Comparison of ENCODE assay signal across 13 cellular contexts in the genomic region with DNA sequence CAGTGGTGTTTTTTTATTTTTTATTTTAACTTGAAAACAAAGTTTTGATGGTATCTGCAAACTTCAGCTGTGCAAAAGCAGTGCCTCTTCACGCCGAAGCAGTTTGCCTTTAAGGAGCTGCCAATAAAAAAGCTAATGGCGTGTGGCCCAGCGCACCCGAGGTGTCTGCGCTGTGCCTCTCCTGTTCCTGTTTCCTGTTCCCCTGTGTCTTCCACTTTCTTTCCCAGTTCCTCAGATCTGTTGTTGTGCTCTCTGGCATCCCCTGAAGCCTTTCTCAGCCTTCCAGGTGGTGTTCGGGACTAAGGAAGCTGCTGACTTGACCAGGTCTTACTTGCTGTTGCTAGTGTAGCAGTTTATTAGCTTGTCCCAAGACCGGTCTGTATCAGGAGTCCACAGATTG.
A peak's percentile ranks its signal among the peaks of the same experiment; 100 is the strongest.
DNase-seq lines count a peak whose midpoint lies in the region; ATAC-seq and TF ChIP-seq lines count a peak whose summit lies in the region.
"Had no signal": no experiment of that assay in that cellular context is flagged by ENCODE, and none has a peak within 500 bp of the region (broad histone marks: within the 10 kb centered on the region; RNA-seq: fewer than 3 reads in every experiment).

No MANE protein-coding gene starts in this region.

- peak overlapping the region; percentile 48 for H3K27ac ChIP-seq in IMR-90 (ENCODE audit: insufficient read depth, low read length)
- peak overlapping the region; percentile 44 for H3K27ac ChIP-seq in suprapubic skin
- H3K27ac ChIP-seq: adrenal gland, SJCRH30 had no signal

- peak overlapping the region; percentile 81 for H4K91ac ChIP-seq in IMR-90 (ENCODE audit: insufficient read depth, low read depth, low read length)

- no peak overlapping the region for H3K56ac ChIP-seq in IMR-90 (ENCODE audit: extremely low read depth, insufficient read depth, low read length)

- peak overlapping the region; percentile 47 for H3K14ac ChIP-seq in IMR-90 (replicated peaks; ENCODE audit: low read depth, low read length)

- peak overlapping the region; percentile 75 for H2AK5ac ChIP-seq in IMR-90 (ENCODE audit: low read depth, low read length)

- H3K4me2 ChIP-seq in IMR-90 (ENCODE audit: low read depth, low read length), result no peak overlapping the region; the same call in 1 of the 2 replicates

- CTCF ChIA-PET in IMR-90 (lab: Yijun Ruan, JAX), result no interaction called here

- TF ChIP-seq POLR2A in IMR-90 (IDR thresholded peaks at IDR 0.05; ENCODE audit: low read depth, low read length), result no peak
- no peak for TF ChIP-seq POLR2A in suprapubic skin (IDR thresholded peaks at IDR 0.05)

- TF ChIP-seq EP300 in suprapubic skin (IDR thresholded peaks at IDR 0.05), result no peak

- H2AFZ ChIP-seq in IMR-90 (replicated peaks; ENCODE audit: low read length, poor library complexity), result no peak overlapping the region

- in situ Hi-C loops in IMR-90 (cut with MboI; ENCODE audit: low sequenced_read_pairs), result no loop called here
- in situ Hi-C loops in astrocyte of the spinal cord (cut with HindIII; ENCODE audit: low sequenced_read_pairs), result no loop called here

- peaks cover 2 to 22% of the 10 kb centered on the region in 2 experiments; a peak in 2 of 4 replicates for H3K79me1 ChIP-seq in IMR-90 (ENCODE audit: low read depth in 1 of 2, low read length in 2 of 2)

- H2BK20ac ChIP-seq in IMR-90 (ENCODE audit: low read depth, low read length), result peak overlapping the region; percentile 31

- no peak for TF ChIP-seq CTCF in IMR-90 (conservative IDR thresholded peaks at IDR 0.05; ENCODE audit: low read depth, low read length)
- TF ChIP-seq CTCF in astrocyte of the spinal cord (IDR thresholded peaks at IDR 0.05; ENCODE audit: low read depth, low read length), result no peak
- TF ChIP-seq CTCF in suprapubic skin (IDR thresholded peaks at IDR 0.05), result no peak
- TF ChIP-seq CTCF in GM20000 (IDR thresholded peaks at IDR 0.05; ENCODE audit: extremely low read depth, missing control alignments), result no peak

- H3K4ac ChIP-seq in IMR-90 (ENCODE audit: low read depth, low read length), result peak overlapping the region; percentile 81

- H3K4me1 ChIP-seq in IMR-90 (ENCODE audit: control insufficient read depth, insufficient read depth, low read length) (peaks cover 35% of the 10 kb centered on the region), suprapubic skin (peaks cover 46% of the 10 kb centered on the region)

- TF ChIP-seq RAD21 in IMR-90 (IDR thresholded peaks at IDR 0.05; ENCODE audit: low read length), result no peak

- no TSS peak for BruUV-seq in IMR-90 (replicated peaks; lab: Mats Ljungman, UMichigan)

- POLR2A ChIA-PET in IMR-90 (lab: Charles Lee; ENCODE audit: unreplicated experiment), result interaction anchor here (0.5 kb wide), 1 partner anchor 17 kb away, joined by 8 read pairs; no protein-coding TSS in a partner anchor

- H2AK9ac ChIP-seq in IMR-90 (replicated peaks; ENCODE audit: low read depth, low read length, poor library complexity), result peak overlapping the region; percentile 49

- H4K5ac ChIP-seq in IMR-90 (ENCODE audit: low read depth, low read length), result peak overlapping the region; percentile 50; the same call in 1 of the 2 replicates

- no peaks in the 10 kb centered on the region; the same call in 1 of the 2 replicates for H4K20me1 ChIP-seq in IMR-90 (ENCODE audit: insufficient read depth, low read length)

- H3K18ac ChIP-seq in IMR-90 (ENCODE audit: low read depth, low read length), result peak overlapping the region; percentile 53

- H3K9me3 ChIP-seq in IMR-90 (ENCODE audit: control insufficient read depth, insufficient read depth, low read length) (no peaks in the 10 kb centered on the region), suprapubic skin (no peaks in the 10 kb centered on the region)
- H3K9me3 ChIP-seq: adrenal gland, SJCRH30 had no signal

- intact Hi-C loops in IMR-90 (cut with micrococcal nuclease) (no loop called here), left colon (cut with DNase I, micrococcal nuclease) (no loop called here)

- dilution Hi-C loops in IMR-90 (cut with HindIII; ENCODE audit: low sequenced_read_pairs, unreplicated experiment), result no loop called here

- H3K9me1 ChIP-seq in IMR-90 (ENCODE audit: insufficient read depth, low read length), result peaks cover 23% of the 10 kb centered on the region; the same call in 1 of the 2 replicates

- H3K4me3 ChIP-seq in IMR-90 (ENCODE audit: insufficient read depth, low read depth, low read length) (no peak overlapping the region), astrocyte of the spinal cord (ENCODE audit: low read depth, low read length) (no peak overlapping the region), suprapubic skin (no peak overlapping the region)
- H3K4me3 ChIP-seq: adrenal gland, SJCRH30 had no signal

- ATAC-seq in IMR-90 (ENCODE audit: low read depth) (no peak), left colon (peak; percentile 83), GM21825 (IDR thresholded peaks at IDR 0.05; ENCODE audit: unreplicated experiment) (no peak)

- H3K27me3 ChIP-seq in IMR-90 (ENCODE audit: control insufficient read depth, insufficient read depth, low read length) (no peaks in the 10 kb centered on the region), suprapubic skin (no peaks in the 10 kb centered on the region)
- H3K27me3 ChIP-seq: adrenal gland, SJCRH30 had no signal

- peak overlapping the region; percentile 29; the same call in 1 of the 3 replicates for H2BK15ac ChIP-seq in IMR-90 (ENCODE audit: low read depth, low read length)

- DNase-seq in IMR-90 (no peak), astrocyte of the spinal cord (ENCODE audit: low read depth, low spot score) (peak; percentile 13), left colon (peak in 1 of 2 donors; percentile 27), suprapubic skin (ENCODE audit: low spot score in 2 of 2) (no peak), iPS-NIHi7 (ENCODE audit: extremely low spot score) (no peak), 8988T (no peak), GM20000 (ENCODE audit: low spot score) (no peak)
- DNase-seq: activated CD4-positive, CD25-positive, alpha-beta regulatory T cell; NCI-H187; NCI-H748 treated with DMSO at 0.1 percent for 48 hours; SJCRH30 had no signal

- peak overlapping the region; percentile 33; the same call in 1 of the 2 replicates for H3K23ac ChIP-seq in IMR-90 (ENCODE audit: low read depth, low read length)

- H4K8ac ChIP-seq in IMR-90 (ENCODE audit: low read depth in 2 of 2, low read length in 2 of 2), result peak overlapping the region; percentile 7 to 58

- peak overlapping the region; percentile 28 for H2BK120ac ChIP-seq in IMR-90 (ENCODE audit: low read depth, low read length)

- H3K36me3 ChIP-seq in IMR-90 (ENCODE audit: control insufficient read depth, insufficient read depth, low read length), result peaks cover 7% of the 10 kb centered on the region
- peaks cover 13% of the 10 kb centered on the region for H3K36me3 ChIP-seq in suprapubic skin

- peak overlapping the region; percentile 35 for H2BK5ac ChIP-seq in IMR-90 (ENCODE audit: low read depth, low read length, poor library complexity, severe bottlenecking)

- 83% methylated on average over 3 of the region's 8 CpGs; no CpG with 5 or more reads in 1 of the 2 experiments for WGBS in IMR-90 (ENCODE audit: extremely low coverage in 2 of 2, insufficient read length in 1 of 2), 2 experiments
- 32% methylated on average over 8 of the region's 8 CpGs for WGBS in suprapubic skin

- no peak overlapping the region for H3K9ac ChIP-seq in IMR-90 (ENCODE audit: low read depth, low read length)

TF ChIP-seq in IMR-90, 13 proteins besides CTCF, POLR2A, EP300 and RAD21:
- TF ChIP-seq FOS (IDR thresholded peaks at IDR 0.05; ENCODE audit: low read depth, low read length) (no peak), MAZ (IDR thresholded peaks at IDR 0.05; ENCODE audit: borderline replicate concordance, low read depth, low read length) (no peak), MXI1 (IDR thresholded peaks at IDR 0.05; ENCODE audit: borderline replicate concordance, low read depth, low read length) (no peak), BHLHE40 (IDR thresholded peaks at IDR 0.05; ENCODE audit: low read depth, low read length) (no peak), RCOR1 (IDR thresholded peaks at IDR 0.05; ENCODE audit: insufficient replicate concordance, low read length) (no peak), RFX5 (IDR thresholded peaks at IDR 0.05; ENCODE audit: low read depth, low read length) (no peak), NFE2L2 (IDR thresholded peaks at IDR 0.05; ENCODE audit: low read depth, low read length) (no peak), CEBPB (IDR thresholded peaks at IDR 0.05; ENCODE audit: low read depth, low read length) (no peak), SMC3 (IDR thresholded peaks at IDR 0.05; ENCODE audit: low read depth, low read length) (no peak), CHD1 (IDR thresholded peaks at IDR 0.05; ENCODE audit: low read depth, low read length) (no peak), MAFK (IDR thresholded peaks at IDR 0.05; ENCODE audit: low read depth, low read length) (no peak)
- TF ChIP-seq, protein P1, sequence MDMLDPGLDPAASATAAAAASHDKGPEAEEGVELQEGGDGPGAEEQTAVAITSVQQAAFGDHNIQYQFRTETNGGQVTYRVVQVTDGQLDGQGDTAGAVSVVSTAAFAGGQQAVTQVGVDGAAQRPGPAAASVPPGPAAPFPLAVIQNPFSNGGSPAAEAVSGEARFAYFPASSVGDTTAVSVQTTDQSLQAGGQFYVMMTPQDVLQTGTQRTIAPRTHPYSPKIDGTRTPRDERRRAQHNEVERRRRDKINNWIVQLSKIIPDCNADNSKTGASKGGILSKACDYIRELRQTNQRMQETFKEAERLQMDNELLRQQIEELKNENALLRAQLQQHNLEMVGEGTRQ (IDR thresholded peaks at IDR 0.05; ENCODE audit: low read depth, low read length), result no peak
- TF ChIP-seq, protein P2, sequence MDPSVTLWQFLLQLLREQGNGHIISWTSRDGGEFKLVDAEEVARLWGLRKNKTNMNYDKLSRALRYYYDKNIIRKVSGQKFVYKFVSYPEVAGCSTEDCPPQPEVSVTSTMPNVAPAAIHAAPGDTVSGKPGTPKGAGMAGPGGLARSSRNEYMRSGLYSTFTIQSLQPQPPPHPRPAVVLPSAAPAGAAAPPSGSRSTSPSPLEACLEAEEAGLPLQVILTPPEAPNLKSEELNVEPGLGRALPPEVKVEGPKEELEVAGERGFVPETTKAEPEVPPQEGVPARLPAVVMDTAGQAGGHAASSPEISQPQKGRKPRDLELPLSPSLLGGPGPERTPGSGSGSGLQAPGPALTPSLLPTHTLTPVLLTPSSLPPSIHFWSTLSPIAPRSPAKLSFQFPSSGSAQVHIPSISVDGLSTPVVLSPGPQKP (IDR thresholded peaks at IDR 0.05; ENCODE audit: borderline replicate concordance, low read depth, low read length), result no peak
